9 cellular contexts compared by ENCODE assay signal in genomic region chr2:239298126-239298804, GRCh38.
A peak's percentile ranks its signal among the peaks of the same experiment; 100 is the strongest.
DNase-seq lines count a peak whose midpoint lies in the region; TF ChIP-seq lines count a peak whose summit lies in the region.
"Had no signal": no experiment of that assay in that cellular context is flagged by ENCODE, and none has a peak within 500 bp of the region (broad histone marks: within the 10 kb centered on the region; RNA-seq: fewer than 3 reads in every experiment).

No MANE protein-coding gene starts in this region.

- no peak overlapping the region for H2AFZ ChIP-seq in neural progenitor cell (replicated peaks)

- intact Hi-C loops in tibial artery (cut with DNase I; ENCODE audit: low total_unique reads) = no loop called here

- peaks cover 67% of the 10 kb centered on the region for H3K79me2 ChIP-seq in neural progenitor cell (ENCODE audit: low read depth)

- H3K36me3 ChIP-seq in neural progenitor cell (no peaks in the 10 kb centered on the region), tibial artery (no peaks in the 10 kb centered on the region)
- H3K36me3 ChIP-seq: cardiac muscle cell, pancreas had no signal

- TF ChIP-seq CTCF in neural progenitor cell (IDR thresholded peaks at IDR 0.05) (no peak), tibial artery (IDR thresholded peaks at IDR 0.05) (no peak)

- H3K9ac ChIP-seq in neural progenitor cell = no peak overlapping the region

- peaks cover 16% of the 10 kb centered on the region for H3F3A ChIP-seq in neural progenitor cell (ENCODE audit: low read depth)

- H4K20me1 ChIP-seq in neural progenitor cell (ENCODE audit: low read depth) = peaks cover 91% of the 10 kb centered on the region

- H3K4me3 ChIP-seq in neural progenitor cell (no peak overlapping the region), tibial artery (no peak overlapping the region)
- H3K4me3 ChIP-seq: cardiac muscle cell had no signal

- no peaks in the 10 kb centered on the region for H3K9me3 ChIP-seq in neural progenitor cell (ENCODE audit: low read depth)
- H3K9me3 ChIP-seq in tibial artery = no peaks in the 10 kb centered on the region
- H3K9me3 ChIP-seq: pancreas had no signal

- peak overlapping the region; percentile 93 for H3K27ac Mint-ChIP-seq in T-helper 1 cell treated with Interleukin-12 subunit alpha and Interleukin-12 subunit beta and Interleukin-4 antibody, amounts not matched to agents 30 μg/mL and 1 μg/mL, for 36 hours
- peak overlapping the region; percentile 7 for H3K27ac Mint-ChIP-seq in neural progenitor cell

- H3K27me3 ChIP-seq in neural progenitor cell (no peaks in the 10 kb centered on the region), tibial artery (no peaks in the 10 kb centered on the region)
- H3K27me3 ChIP-seq: cardiac muscle cell, pancreas had no signal

- peak; percentile 74 for DNase-seq in activated naive CD4-positive, alpha-beta T cell treated with Interleukin-2 at 50 U/mL for 16 hours
- no peak for DNase-seq in neural progenitor cell (ENCODE audit: low spot score)
- DNase-seq in tibial artery = peak; percentile 17 to 49
- no peak for DNase-seq in DMS79 (lab: John Stamatoyannopoulos, UW)
- no peak for DNase-seq in NCI-H2029 (lab: John Stamatoyannopoulos, UW)
- no peak for DNase-seq in NCI-H82 treated with DMSO at 0.1 percent for 48 hours (lab: John Stamatoyannopoulos, UW; ENCODE audit: unreplicated experiment)

- no peak overlapping the region for H3K4me2 ChIP-seq in neural progenitor cell

- no peaks in the 10 kb centered on the region for H3K9me3 Mint-ChIP-seq in T-helper 1 cell treated with Interleukin-12 subunit alpha and Interleukin-12 subunit beta and Interleukin-4 antibody, amounts not matched to agents 30 μg/mL and 1 μg/mL, for 36 hours
- no peaks in the 10 kb centered on the region for H3K9me3 Mint-ChIP-seq in neural progenitor cell

- H3K27me3 Mint-ChIP-seq in T-helper 1 cell treated with Interleukin-12 subunit alpha and Interleukin-12 subunit beta and Interleukin-4 antibody, amounts not matched to agents 30 μg/mL and 1 μg/mL, for 36 hours (ENCODE audit: low read depth) = no peaks in the 10 kb centered on the region
- no peaks in the 10 kb centered on the region for H3K27me3 Mint-ChIP-seq in neural progenitor cell (ENCODE audit: insufficient read depth, low read depth)

- H3K4me1 Mint-ChIP-seq in T-helper 1 cell treated with Interleukin-12 subunit alpha and Interleukin-12 subunit beta and Interleukin-4 antibody, amounts not matched to agents 30 μg/mL and 1 μg/mL, for 36 hours (ENCODE audit: low read depth) = peaks cover 51% of the 10 kb centered on the region
- peaks cover 67% of the 10 kb centered on the region for H3K4me1 Mint-ChIP-seq in neural progenitor cell

- H3K27ac ChIP-seq in neural progenitor cell (no peak overlapping the region), tibial artery (no peak overlapping the region)
- H3K27ac ChIP-seq: cardiac muscle cell had no signal

- H3K36me3 Mint-ChIP-seq in T-helper 1 cell treated with Interleukin-12 subunit alpha and Interleukin-12 subunit beta and Interleukin-4 antibody, amounts not matched to agents 30 μg/mL and 1 μg/mL, for 36 hours (ENCODE audit: low read depth) = peaks cover 12% of the 10 kb centered on the region
- peaks cover 1% of the 10 kb centered on the region for H3K36me3 Mint-ChIP-seq in neural progenitor cell

- H3K4me1 ChIP-seq in neural progenitor cell = peaks cover 46% of the 10 kb centered on the region
- peaks cover 0 to 15% (median 2%) of the 10 kb centered on the region in 4 donors for H3K4me1 ChIP-seq in tibial artery

- H3K4me3 Mint-ChIP-seq in T-helper 1 cell treated with Interleukin-12 subunit alpha and Interleukin-12 subunit beta and Interleukin-4 antibody, amounts not matched to agents 30 μg/mL and 1 μg/mL, for 36 hours = peak overlapping the region; percentile 90
- no peak overlapping the region for H3K4me3 Mint-ChIP-seq in neural progenitor cell

Comparison
In these comparisons a context has a peak if more than half of its experiments do, and no peak if none do; other contexts are left out.
1. DNase-seq: peak in activated naive CD4-positive, alpha-beta T cell treated with Interleukin-2 at 50 U/mL for 16 hours (single experiment) and tibial artery (2 of 2); none in neural progenitor cell (single experiment), DMS79 (single experiment), NCI-H2029 (single experiment) and NCI-H82 treated with DMSO at 0.1 percent for 48 hours (single experiment).